In the genomic region with DNA sequence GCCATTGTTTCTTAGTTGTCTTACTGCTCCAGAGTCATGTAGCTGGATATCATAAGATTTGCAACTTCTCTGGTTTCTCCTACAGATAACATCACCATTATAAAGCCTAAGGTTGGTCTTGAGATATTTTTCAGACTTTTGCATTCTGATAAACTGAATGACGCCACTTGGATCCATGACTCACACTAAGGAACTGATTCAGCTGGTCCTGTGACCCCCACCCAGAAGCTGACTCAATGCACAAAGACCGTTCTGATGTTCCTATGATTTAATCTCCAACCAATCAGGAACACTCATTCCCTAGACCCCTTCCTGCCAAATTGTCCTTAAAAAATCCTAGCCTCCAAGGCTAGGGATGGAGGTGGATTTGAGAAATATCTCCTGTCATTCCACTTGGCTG, we compare ENCODE assay signal across 18 cellular contexts.
DNase-seq lines count a peak whose midpoint lies in the region; TF ChIP-seq lines count a peak whose summit lies in the region.
"Had no signal": no experiment of that assay in that cellular context is flagged by ENCODE, and none has a peak within 500 bp of the region (broad histone marks: within the 10 kb centered on the region; RNA-seq: fewer than 3 reads in every experiment).

No MANE protein-coding gene starts in this region.

- peak; percentile 2 for DNase-seq in HK-2 (ENCODE audit: unreplicated experiment)
- peak; percentile 54 for DNase-seq in SK-MEL-5 (ENCODE audit: low read depth, low spot score)
- DNase-seq in fibroblast of mammary gland (ENCODE audit: low read depth) = peak; percentile 18
- peak; percentile 13 for DNase-seq in skeletal muscle cell (ENCODE audit: low read depth)
- no peak for DNase-seq in NCI-H1105 treated with DMSO at 0.1 percent for 48 hours (lab: John Stamatoyannopoulos, UW)
- DNase-seq in DMS 273 (lab: John Stamatoyannopoulos, UW; ENCODE audit: unreplicated experiment) = no peak
- DNase-seq in iPS-NIHi11 (ENCODE audit: low spot score) = no peak
- DNase-seq: activated CD4-positive, alpha-beta T cell treated with anti-CD3 and anti-CD28 coated beads, Interleukin-2, amount 50 U/mL, for 4 hours; activated naive CD4-positive, alpha-beta T cell; activated T-cell treated with anti-CD3 and anti-CD28 coated beads for 4 hours; BE2C; cortex of kidney; GDM1; heart right ventricle; natural killer cell; NCI-H1436 treated with DMSO at 0.1 percent for 48 hours; T-cell had no signal

- TF ChIP-seq CTCF in fibroblast of mammary gland (conservative IDR thresholded peaks at IDR 0.05; ENCODE audit: control insufficient read depth, insufficient read depth, low read depth, low read length) = no peak

- no peak overlapping the region for H3K4me3 ChIP-seq in fibroblast of mammary gland (ENCODE audit: control insufficient read depth, low read depth, low read length)
- no peak overlapping the region for H3K4me3 ChIP-seq in skeletal muscle cell (ENCODE audit: low read depth, low read length)
- H3K4me3 ChIP-seq: heart right ventricle, thoracic aorta had no signal

- in situ Hi-C loops in SK-MEL-5 (cut with HindIII; ENCODE audit: low pct_unique_long_range_greater_than_20kb, low sequenced_read_pairs) = no loop called here

Comparison
In these comparisons a context has a peak if more than half of its experiments do, and no peak if none do; other contexts are left out.
1. DNase-seq: peak in HK-2 (single experiment), SK-MEL-5 (single experiment), fibroblast of mammary gland (single experiment) and skeletal muscle cell (single experiment); none in NCI-H1105 treated with DMSO at 0.1 percent for 48 hours (single experiment), DMS 273 (single experiment) and iPS-NIHi11 (single experiment).